In the genomic region with DNA sequence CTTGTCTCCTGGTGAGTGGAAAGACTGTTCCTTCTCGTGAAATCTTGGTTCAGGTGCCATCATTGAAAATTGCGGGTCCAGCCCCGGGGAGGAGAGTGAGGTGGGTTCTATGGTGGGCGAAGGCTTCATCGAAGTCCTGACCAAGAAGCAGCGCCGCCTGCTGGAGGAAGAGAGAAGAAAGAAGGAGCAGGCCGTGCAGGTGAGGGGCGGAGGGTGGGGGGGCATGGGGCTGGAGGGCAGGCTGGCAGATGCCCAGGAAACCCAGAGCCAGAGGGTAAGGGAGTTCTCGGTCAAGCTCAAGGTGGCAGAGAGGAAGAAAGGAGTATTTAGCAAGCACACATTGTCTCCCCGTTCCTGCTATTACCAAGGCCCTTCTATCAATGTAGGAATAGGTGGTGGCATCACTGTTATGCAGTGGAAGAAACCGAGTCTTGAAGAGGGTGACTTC, we compare ENCODE assay signal across 8 cellular contexts. TPM values are rescaled to one million over a fixed set of nuclear protein-coding genes. Genes with fewer than 3 reads are reported as not detected.
DNase-seq lines count a peak whose midpoint lies in the region; ATAC-seq, FAIRE-seq and TF ChIP-seq lines count a peak whose summit lies in the region.

No MANE protein-coding gene starts in this region.

- FAIRE-seq in kidney (lab: Jason Lieb, UNC), result no peak

- H3K27ac Mint-ChIP-seq in natural killer cell, result peak overlapping the region in 1 of 2 donors; percentile 65
- no peak overlapping the region for H3K27ac Mint-ChIP-seq in natural killer cell treated with Interleukin-12 subunit alpha and Interleukin-12 subunit beta and Interleukin-15 and Interleukin-18, amount 100 ng/mL, for 72 hours

- TF ChIP-seq CTCF in natural killer cell (IDR thresholded peaks at IDR 0.05), result peak; percentile 62
- peak; percentile 47 for TF ChIP-seq CTCF in kidney (IDR thresholded peaks at IDR 0.05; ENCODE audit: borderline replicate concordance, extremely low read depth, insufficient read depth)

- H3K4me1 ChIP-seq in kidney (ENCODE audit: control insufficient read depth in 1 of 2, insufficient read depth in 1 of 2, low read depth in 1 of 2, low read length in 2 of 2), result peaks cover 0 to 6% of the 10 kb centered on the region in 2 donors

- peaks cover 18% of the 10 kb centered on the region for H3K36me3 Mint-ChIP-seq in natural killer cell
- peaks cover 11% of the 10 kb centered on the region for H3K36me3 Mint-ChIP-seq in natural killer cell treated with Interleukin-12 subunit alpha and Interleukin-12 subunit beta and Interleukin-15 and Interleukin-18, amount 100 ng/mL, for 72 hours

- ATAC-seq in natural killer cell, result peak in 2 of 3 donors; percentile 45 to 68
- ATAC-seq in natural killer cell treated with Interleukin-12 subunit alpha and Interleukin-12 subunit beta and Interleukin-15 and Interleukin-18, amount 100 ng/mL, for 72 hours, result no peak
- ATAC-seq in HG03196 (IDR thresholded peaks at IDR 0.05; ENCODE audit: unreplicated experiment), result no peak
- ATAC-seq in HG03378 (IDR thresholded peaks at IDR 0.05; ENCODE audit: unreplicated experiment), result no peak

- no peak overlapping the region for H3K9ac ChIP-seq in kidney (ENCODE audit: low read length in 2 of 2)

- H3K4me3 Mint-ChIP-seq in natural killer cell, result no peak overlapping the region
- no peak overlapping the region for H3K4me3 Mint-ChIP-seq in natural killer cell treated with Interleukin-12 subunit alpha and Interleukin-12 subunit beta and Interleukin-15 and Interleukin-18, amount 100 ng/mL, for 72 hours

- H3K4me1 Mint-ChIP-seq in natural killer cell, result peaks cover 0 to 17% of the 10 kb centered on the region in 2 donors
- peaks cover 0 to 3% of the 10 kb centered on the region in 2 donors for H3K4me1 Mint-ChIP-seq in natural killer cell treated with Interleukin-12 subunit alpha and Interleukin-12 subunit beta and Interleukin-15 and Interleukin-18, amount 100 ng/mL, for 72 hours (ENCODE audit: low read depth in 2 of 2)

- intact Hi-C loops in natural killer cell (cut with micrococcal nuclease) (loop anchor here (1.0 kb wide), 1 partner anchor 128 kb away; no protein-coding TSS in a partner anchor), kidney (cut with DNase I) (no loop called here)

- H3K4me3 ChIP-seq in kidney (ENCODE audit: low read length in 2 of 2), result no peak overlapping the region

- peaks cover 50 to 73% of the 10 kb centered on the region in 2 donors for H3K36me3 ChIP-seq in kidney (ENCODE audit: control insufficient read depth in 1 of 2, insufficient read depth in 2 of 2, low read length in 2 of 2)

- H3K27ac ChIP-seq in kidney (ENCODE audit: low read depth in 2 of 2, low read length in 2 of 2), result no peak overlapping the region

- DNase-seq in natural killer cell (peak; percentile 47), T-helper 1 cell (peak in 4 of 5 donors; percentile 24 to 51 (median 31)), amniotic epithelial cell (ENCODE audit: low read depth) (peak; percentile 15), kidney (peak; percentile 74)
- DNase-seq in natural killer cell treated with Interleukin-12 subunit alpha and Interleukin-12 subunit beta and Interleukin-15 and Interleukin-18, amount 100 ng/mL, for 72 hours (ENCODE audit: low spot score), result no peak
- peak; percentile 18 to 26 for DNase-seq in stimulated activated CD8-positive, alpha-beta memory T cell treated with anti-CD3 and anti-CD28 coated beads, Interleukin-15, amount 100 ng/mL, for 4 hours (ENCODE audit: low read depth in 2 of 2)

- H3K9me3 Mint-ChIP-seq in natural killer cell, result no peaks in the 10 kb centered on the region
- H3K9me3 Mint-ChIP-seq in natural killer cell treated with Interleukin-12 subunit alpha and Interleukin-12 subunit beta and Interleukin-15 and Interleukin-18, amount 100 ng/mL, for 72 hours, result no peaks in the 10 kb centered on the region

- H3K9me3 ChIP-seq in kidney (ENCODE audit: control insufficient read depth in 1 of 2, low read length in 2 of 2), result no peaks in the 10 kb centered on the region

- H3K27me3 Mint-ChIP-seq in natural killer cell (ENCODE audit: low read depth in 2 of 2), result no peaks in the 10 kb centered on the region
- no peaks in the 10 kb centered on the region for H3K27me3 Mint-ChIP-seq in natural killer cell treated with Interleukin-12 subunit alpha and Interleukin-12 subunit beta and Interleukin-15 and Interleukin-18, amount 100 ng/mL, for 72 hours

RNA-seq across cellular contexts. Expression of gene POMT1, which starts 24.3 kb away (rescaled TPM):
- total RNA-seq in natural killer cell, result 10 to 100 TPM; 35.5 to 38.8 (median 36.3) TPM
- total RNA-seq in natural killer cell treated with Interleukin-12 subunit alpha and Interleukin-12 subunit beta and Interleukin-15 and Interleukin-18, amount 100 ng/mL, for 72 hours, result 10 to 100 TPM; 30.5 to 53.4 TPM
- 36.5 TPM for total RNA-seq in kidney
- 32.3 TPM for polyA plus RNA-seq in kidney (ENCODE audit: insufficient read depth, low read depth, low replicate concordance)

RNA-seq across cellular contexts. Expression of gene UCK1, which starts 52.6 kb away (rescaled TPM):
- total RNA-seq in natural killer cell (10 to 100 TPM; 29.9 to 35.2 (median 30.2) TPM), kidney (31.3 TPM)
- 10 to 100 TPM; 24.9 to 37.4 TPM for total RNA-seq in natural killer cell treated with Interleukin-12 subunit alpha and Interleukin-12 subunit beta and Interleukin-15 and Interleukin-18, amount 100 ng/mL, for 72 hours
- 34.6 TPM for polyA plus RNA-seq in kidney (ENCODE audit: insufficient read depth, low read depth, low replicate concordance)

Comparison
In these comparisons a context has a peak if more than half of its experiments do, and no peak if none do; other contexts are left out.
1. ATAC-seq: peak in natural killer cell (2 of 3); none in natural killer cell treated with Interleukin-12 subunit alpha and Interleukin-12 subunit beta and Interleukin-15 and Interleukin-18, amount 100 ng/mL, for 72 hours (0 of 2), HG03196 (single experiment) and HG03378 (single experiment).